Comparison of ENCODE assay signal across 26 cellular contexts in genomic region chr22:28444659-28445058, GRCh38.
"Had no signal": no experiment of that assay in that cellular context is flagged by ENCODE, and none has a peak within 500 bp of the region (broad histone marks: within the 10 kb centered on the region; RNA-seq: fewer than 3 reads in every experiment).

No MANE protein-coding gene starts in this region.

- H3K9me3 Mint-ChIP-seq: activated B cell treated with CpG ODN at 0.5 μM for 24 hours; activated T-helper 2 cell treated with anti-CD3 and anti-CD28 coated beads, Interferon-gamma antibody, Interleukin-2, Interleukin-4, amounts not matched to agents 10 μg/mL and 5 μg/mL and 100 μg/mL, durations not matched to agents 14 hours and 24 hours and 36 hours; mesothelial cell of epicardium; naive B cell; T-helper 2 cell treated with Interferon-gamma antibody and Interleukin-4, amounts not matched to agents 5 μg/mL and 100 μg/mL, for 36 hours had no signal

- DNase-seq: activated B cell treated with CpG ODN at 0.5 μM for 24 hours; activated CD4-positive, alpha-beta T cell treated with anti-CD3 and anti-CD28 coated beads, Interleukin-2, amount 50 U/mL, for 1 hour; activated CD8-positive, alpha-beta memory T cell treated with anti-CD3 and anti-CD28 coated beads, Interleukin-2, amount 10 ng/mL, durations not matched to agents 7 days and 5 days; activated CD8-positive, alpha-beta T cell treated with anti-CD3 and anti-CD28 coated beads, Interleukin-2, amount 10 ng/mL, durations not matched to agents 7 days and 5 days; activated naive CD4-positive, alpha-beta T cell; activated T-cell treated with anti-CD3 and anti-CD28 coated beads, Interleukin-2, amount 50 U/mL, for 48 hours; anterior cingulate cortex; cerebellar nuclear complex; colonic mucosa; effector CD8-positive, alpha-beta T cell; esophagus squamous epithelium; heart right ventricle; islet precursor cell; left ventricle myocardium superior; naive B cell; right cardiac atrium; spleen; stimulated activated naive CD4-positive, alpha-beta T cell treated with Interleukin-2 at 50 U/mL for 16 hours; T-helper 1 cell; transverse colon had no signal

- H3K27me3 ChIP-seq: cardiac muscle cell, colonic mucosa, esophagus squamous epithelium, heart right ventricle, transverse colon had no signal

- H3K27me3 Mint-ChIP-seq: activated naive CD8-positive, alpha-beta T cell had no signal

- H3K9me3 ChIP-seq: colonic mucosa, esophagus squamous epithelium, heart right ventricle, spleen, transverse colon had no signal

- H3K27ac ChIP-seq: cardiac muscle cell, colonic mucosa, epithelial cell of prostate, esophagus squamous epithelium, spleen, transverse colon had no signal

- H3K36me3 Mint-ChIP-seq: activated CD8-positive, alpha-beta memory T cell treated with anti-CD3 and anti-CD28 coated beads, Interleukin-2, amount 10 ng/mL, durations not matched to agents 7 days and 5 days; activated naive CD8-positive, alpha-beta T cell; mesothelial cell of epicardium; naive B cell had no signal

- ATAC-seq: activated CD8-positive, alpha-beta memory T cell treated with anti-CD3 and anti-CD28 coated beads, Interleukin-2, amount 10 ng/mL, durations not matched to agents 7 days and 5 days; activated CD8-positive, alpha-beta T cell treated with anti-CD3 and anti-CD28 coated beads, Interleukin-2, amount 10 ng/mL, durations not matched to agents 7 days and 5 days; heart right ventricle; left ventricle myocardium superior; right cardiac atrium had no signal

- H3K4me3 Mint-ChIP-seq: activated B cell treated with CpG ODN at 0.5 μM for 24 hours; activated CD8-positive, alpha-beta memory T cell treated with anti-CD3 and anti-CD28 coated beads, Interleukin-2, amount 10 ng/mL, durations not matched to agents 7 days and 5 days; activated CD8-positive, alpha-beta T cell treated with anti-CD3 and anti-CD28 coated beads, Interleukin-2, amount 10 ng/mL, durations not matched to agents 7 days and 5 days; activated naive CD8-positive, alpha-beta T cell; mesothelial cell of epicardium; T-helper 2 cell treated with Interferon-gamma antibody and Interleukin-4, amounts not matched to agents 5 μg/mL and 100 μg/mL, for 36 hours had no signal

- H3K27ac Mint-ChIP-seq: activated B cell treated with CpG ODN at 0.5 μM for 24 hours; activated CD8-positive, alpha-beta memory T cell treated with anti-CD3 and anti-CD28 coated beads, Interleukin-2, amount 10 ng/mL, durations not matched to agents 7 days and 5 days; activated CD8-positive, alpha-beta T cell treated with anti-CD3 and anti-CD28 coated beads, Interleukin-2, amount 10 ng/mL, durations not matched to agents 7 days and 5 days; activated naive CD8-positive, alpha-beta T cell; activated T-helper 2 cell treated with anti-CD3 and anti-CD28 coated beads, Interferon-gamma antibody, Interleukin-2, Interleukin-4, amounts not matched to agents 10 μg/mL and 5 μg/mL and 100 μg/mL, durations not matched to agents 14 hours and 24 hours and 36 hours; mesothelial cell of epicardium; naive B cell; T-helper 2 cell treated with Interferon-gamma antibody and Interleukin-4, amounts not matched to agents 5 μg/mL and 100 μg/mL, for 36 hours had no signal

- H3K4me3 ChIP-seq: cardiac muscle cell, colonic mucosa, esophagus squamous epithelium, heart right ventricle, spleen, transverse colon had no signal
